1 cellular context compared by ENCODE assay signal in the genomic region with DNA sequence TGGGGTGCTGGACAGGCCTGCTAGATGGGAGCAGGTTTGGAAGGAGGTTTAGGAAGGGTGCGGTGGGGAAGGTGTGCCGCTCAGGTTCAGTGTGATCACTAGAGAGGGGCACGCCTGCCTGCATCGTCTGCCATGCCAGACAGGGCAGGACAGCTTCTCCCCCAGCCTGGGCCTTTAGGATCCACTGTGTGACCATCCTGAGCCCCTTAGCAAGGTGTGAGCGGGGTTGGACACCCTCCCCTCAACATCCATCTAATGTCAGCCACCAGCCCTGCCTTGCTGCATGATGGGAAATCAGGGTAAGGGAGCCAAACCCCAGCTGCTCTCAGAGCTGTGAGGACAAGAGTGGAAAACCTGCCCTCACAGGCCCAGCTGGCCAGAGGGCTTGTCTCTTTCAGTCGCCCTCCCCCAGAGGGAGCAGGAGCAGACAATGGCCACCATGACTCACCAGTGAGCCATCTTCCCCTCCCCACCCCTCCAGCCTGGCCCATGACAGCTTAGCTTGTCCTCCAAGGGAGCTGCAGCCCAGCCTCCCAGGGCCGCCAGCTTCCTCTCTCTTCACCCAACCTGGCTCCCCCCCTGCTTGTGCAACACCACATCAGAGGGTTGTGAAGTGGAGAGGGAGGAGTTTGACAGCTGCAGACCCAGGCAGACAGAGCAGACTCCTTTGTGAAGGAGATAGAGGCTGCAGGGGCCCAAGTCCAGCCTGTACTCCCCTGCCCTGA.
A peak's percentile ranks its signal among the peaks of the same experiment; 100 is the strongest.
TF ChIP-seq lines count a peak whose summit lies in the region.

No MANE protein-coding gene starts in this region.

TF ChIP-seq in HEK293, 187 proteins besides CTCF, POLR2A, EP300 and RAD21 (continued from another document and continues in another):
- TF ChIP-seq, protein P1, sequence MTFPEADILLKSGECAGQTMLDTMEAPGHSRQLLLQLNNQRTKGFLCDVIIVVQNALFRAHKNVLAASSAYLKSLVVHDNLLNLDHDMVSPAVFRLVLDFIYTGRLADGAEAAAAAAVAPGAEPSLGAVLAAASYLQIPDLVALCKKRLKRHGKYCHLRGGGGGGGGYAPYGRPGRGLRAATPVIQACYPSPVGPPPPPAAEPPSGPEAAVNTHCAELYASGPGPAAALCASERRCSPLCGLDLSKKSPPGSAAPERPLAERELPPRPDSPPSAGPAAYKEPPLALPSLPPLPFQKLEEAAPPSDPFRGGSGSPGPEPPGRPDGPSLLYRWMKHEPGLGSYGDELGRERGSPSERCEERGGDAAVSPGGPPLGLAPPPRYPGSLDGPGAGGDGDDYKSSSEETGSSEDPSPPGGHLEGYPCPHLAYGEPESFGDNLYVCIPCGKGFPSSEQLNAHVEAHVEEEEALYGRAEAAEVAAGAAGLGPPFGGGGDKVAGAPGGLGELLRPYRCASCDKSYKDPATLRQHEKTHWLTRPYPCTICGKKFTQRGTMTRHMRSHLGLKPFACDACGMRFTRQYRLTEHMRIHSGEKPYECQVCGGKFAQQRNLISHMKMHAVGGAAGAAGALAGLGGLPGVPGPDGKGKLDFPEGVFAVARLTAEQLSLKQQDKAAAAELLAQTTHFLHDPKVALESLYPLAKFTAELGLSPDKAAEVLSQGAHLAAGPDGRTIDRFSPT (tag by site-specific recombination; IDR thresholded peaks at IDR 0.05) = 0 out of 2 replicates have a peak, but pooled peaks have one; percentile 6
- no peak for TF ChIP-seq ZNF529 (tag by site-specific recombination; IDR thresholded peaks at IDR 0.05; ENCODE audit: insufficient replicate concordance)
- no peak for TF ChIP-seq ZNF677 (tag by site-specific recombination; IDR thresholded peaks at IDR 0.05)
- TF ChIP-seq, protein P2, sequence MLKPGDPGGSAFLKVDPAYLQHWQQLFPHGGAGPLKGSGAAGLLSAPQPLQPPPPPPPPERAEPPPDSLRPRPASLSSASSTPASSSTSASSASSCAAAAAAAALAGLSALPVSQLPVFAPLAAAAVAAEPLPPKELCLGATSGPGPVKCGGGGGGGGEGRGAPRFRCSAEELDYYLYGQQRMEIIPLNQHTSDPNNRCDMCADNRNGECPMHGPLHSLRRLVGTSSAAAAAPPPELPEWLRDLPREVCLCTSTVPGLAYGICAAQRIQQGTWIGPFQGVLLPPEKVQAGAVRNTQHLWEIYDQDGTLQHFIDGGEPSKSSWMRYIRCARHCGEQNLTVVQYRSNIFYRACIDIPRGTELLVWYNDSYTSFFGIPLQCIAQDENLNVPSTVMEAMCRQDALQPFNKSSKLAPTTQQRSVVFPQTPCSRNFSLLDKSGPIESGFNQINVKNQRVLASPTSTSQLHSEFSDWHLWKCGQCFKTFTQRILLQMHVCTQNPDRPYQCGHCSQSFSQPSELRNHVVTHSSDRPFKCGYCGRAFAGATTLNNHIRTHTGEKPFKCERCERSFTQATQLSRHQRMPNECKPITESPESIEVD (tag by site-specific recombination; IDR thresholded peaks at IDR 0.05) = no peak
- no peak for TF ChIP-seq ZNF423 (tag by site-specific recombination; IDR thresholded peaks at IDR 0.05)
- TF ChIP-seq ZNF600 (tag by site-specific recombination; IDR thresholded peaks at IDR 0.05) = peak; percentile 81
- TF ChIP-seq ZNF221 (tag by site-specific recombination; IDR thresholded peaks at IDR 0.05; ENCODE audit: borderline replicate concordance) = no peak
- no peak for TF ChIP-seq IKZF3 (tag by site-specific recombination; IDR thresholded peaks at IDR 0.05)
- TF ChIP-seq, protein P3, sequence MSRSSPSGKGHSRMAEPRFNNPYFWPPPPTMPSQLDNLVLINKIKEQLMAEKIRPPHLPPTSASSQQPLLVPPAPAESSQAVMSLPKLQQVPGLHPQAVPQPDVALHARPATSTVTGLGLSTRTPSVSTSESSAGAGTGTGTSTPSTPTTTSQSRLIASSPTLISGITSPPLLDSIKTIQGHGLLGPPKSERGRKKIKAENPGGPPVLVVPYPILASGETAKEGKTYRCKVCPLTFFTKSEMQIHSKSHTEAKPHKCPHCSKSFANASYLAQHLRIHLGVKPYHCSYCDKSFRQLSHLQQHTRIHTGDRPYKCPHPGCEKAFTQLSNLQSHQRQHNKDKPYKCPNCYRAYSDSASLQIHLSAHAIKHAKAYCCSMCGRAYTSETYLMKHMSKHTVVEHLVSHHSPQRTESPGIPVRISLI (tag by site-specific recombination; IDR thresholded peaks at IDR 0.05) = no peak
- no peak for TF ChIP-seq ZNF626 (tag by site-specific recombination; IDR thresholded peaks at IDR 0.05)
- TF ChIP-seq ZNF248 (tag by site-specific recombination; IDR thresholded peaks at IDR 0.05) = no peak
- TF ChIP-seq, protein P4, sequence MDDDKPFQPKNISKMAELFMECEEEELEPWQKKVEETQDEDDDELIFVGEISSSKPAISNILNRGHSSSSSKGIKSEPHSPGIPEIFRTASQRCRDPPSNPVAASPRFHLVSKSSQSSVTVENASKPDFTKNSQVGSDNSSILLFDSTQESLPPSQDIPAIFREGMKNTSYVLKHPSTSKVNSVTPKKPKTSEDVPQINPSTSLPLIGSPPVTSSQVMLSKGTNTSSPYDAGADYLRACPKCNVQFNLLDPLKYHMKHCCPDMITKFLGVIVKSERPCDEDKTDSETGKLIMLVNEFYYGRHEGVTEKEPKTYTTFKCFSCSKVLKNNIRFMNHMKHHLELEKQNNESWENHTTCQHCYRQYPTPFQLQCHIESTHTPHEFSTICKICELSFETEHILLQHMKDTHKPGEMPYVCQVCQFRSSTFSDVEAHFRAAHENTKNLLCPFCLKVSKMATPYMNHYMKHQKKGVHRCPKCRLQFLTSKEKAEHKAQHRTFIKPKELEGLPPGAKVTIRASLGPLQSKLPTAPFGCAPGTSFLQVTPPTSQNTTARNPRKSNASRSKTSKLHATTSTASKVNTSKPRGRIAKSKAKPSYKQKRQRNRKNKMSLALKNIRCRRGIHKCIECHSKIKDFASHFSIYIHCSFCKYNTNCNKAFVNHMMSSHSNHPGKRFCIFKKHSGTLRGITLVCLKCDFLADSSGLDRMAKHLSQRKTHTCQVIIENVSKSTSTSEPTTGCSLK (tag by site-specific recombination; IDR thresholded peaks at IDR 0.05) = no peak
- 0 out of 2 replicates have a peak, but pooled peaks have one; percentile 20 for TF ChIP-seq KLF8 (tag by site-specific recombination; IDR thresholded peaks at IDR 0.05)
- TF ChIP-seq EGR2 (tag by site-specific recombination; IDR thresholded peaks at IDR 0.05; ENCODE audit: low read depth) = no peak
- no peak for TF ChIP-seq MYNN (tag by site-specific recombination; IDR thresholded peaks at IDR 0.05; ENCODE audit: borderline replicate concordance)
- TF ChIP-seq REPIN1 (tag by site-specific recombination; IDR thresholded peaks at IDR 0.05; ENCODE audit: low read depth) = no peak
- no peak for TF ChIP-seq ZNF175 (tag by site-specific recombination; IDR thresholded peaks at IDR 0.05)
- TF ChIP-seq ZNF544 (tag by site-specific recombination; IDR thresholded peaks at IDR 0.05) = no peak
- TF ChIP-seq ZBTB20 (tag by site-specific recombination; IDR thresholded peaks at IDR 0.05) = no peak; the same call in 1 of the 2 replicates
- TF ChIP-seq GLIS1 (tag by site-specific recombination; IDR thresholded peaks at IDR 0.05) = peak; percentile 97
- TF ChIP-seq, protein P5, sequence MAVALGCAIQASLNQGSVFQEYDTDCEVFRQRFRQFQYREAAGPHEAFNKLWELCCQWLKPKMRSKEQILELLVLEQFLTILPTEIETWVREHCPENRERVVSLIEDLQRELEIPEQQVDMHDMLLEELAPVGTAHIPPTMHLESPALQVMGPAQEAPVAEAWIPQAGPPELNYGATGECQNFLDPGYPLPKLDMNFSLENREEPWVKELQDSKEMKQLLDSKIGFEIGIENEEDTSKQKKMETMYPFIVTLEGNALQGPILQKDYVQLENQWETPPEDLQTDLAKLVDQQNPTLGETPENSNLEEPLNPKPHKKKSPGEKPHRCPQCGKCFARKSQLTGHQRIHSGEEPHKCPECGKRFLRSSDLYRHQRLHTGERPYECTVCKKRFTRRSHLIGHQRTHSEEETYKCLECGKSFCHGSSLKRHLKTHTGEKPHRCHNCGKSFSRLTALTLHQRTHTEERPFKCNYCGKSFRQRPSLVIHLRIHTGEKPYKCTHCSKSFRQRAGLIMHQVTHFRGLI (tag by site-specific recombination; IDR thresholded peaks at IDR 0.05) = no peak
- 0 out of 2 replicates have a peak, but pooled peaks have one; percentile 31 for TF ChIP-seq ZNF184 (tag by site-specific recombination; IDR thresholded peaks at IDR 0.05)
- no peak; the same call in 1 of the 2 replicates for TF ChIP-seq ZNF394 (tag by site-specific recombination; IDR thresholded peaks at IDR 0.05; ENCODE audit: borderline replicate concordance)
- TF ChIP-seq ZIC2 (tag by site-specific recombination; IDR thresholded peaks at IDR 0.05) = peak; percentile 46
- TF ChIP-seq, protein P6, sequence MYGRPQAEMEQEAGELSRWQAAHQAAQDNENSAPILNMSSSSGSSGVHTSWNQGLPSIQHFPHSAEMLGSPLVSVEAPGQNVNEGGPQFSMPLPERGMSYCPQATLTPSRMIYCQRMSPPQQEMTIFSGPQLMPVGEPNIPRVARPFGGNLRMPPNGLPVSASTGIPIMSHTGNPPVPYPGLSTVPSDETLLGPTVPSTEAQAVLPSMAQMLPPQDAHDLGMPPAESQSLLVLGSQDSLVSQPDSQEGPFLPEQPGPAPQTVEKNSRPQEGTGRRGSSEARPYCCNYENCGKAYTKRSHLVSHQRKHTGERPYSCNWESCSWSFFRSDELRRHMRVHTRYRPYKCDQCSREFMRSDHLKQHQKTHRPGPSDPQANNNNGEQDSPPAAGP (tag by site-specific recombination; IDR thresholded peaks at IDR 0.05) = peak; percentile 82; the same call in 1 of the 2 replicates
- TF ChIP-seq, protein P7, sequence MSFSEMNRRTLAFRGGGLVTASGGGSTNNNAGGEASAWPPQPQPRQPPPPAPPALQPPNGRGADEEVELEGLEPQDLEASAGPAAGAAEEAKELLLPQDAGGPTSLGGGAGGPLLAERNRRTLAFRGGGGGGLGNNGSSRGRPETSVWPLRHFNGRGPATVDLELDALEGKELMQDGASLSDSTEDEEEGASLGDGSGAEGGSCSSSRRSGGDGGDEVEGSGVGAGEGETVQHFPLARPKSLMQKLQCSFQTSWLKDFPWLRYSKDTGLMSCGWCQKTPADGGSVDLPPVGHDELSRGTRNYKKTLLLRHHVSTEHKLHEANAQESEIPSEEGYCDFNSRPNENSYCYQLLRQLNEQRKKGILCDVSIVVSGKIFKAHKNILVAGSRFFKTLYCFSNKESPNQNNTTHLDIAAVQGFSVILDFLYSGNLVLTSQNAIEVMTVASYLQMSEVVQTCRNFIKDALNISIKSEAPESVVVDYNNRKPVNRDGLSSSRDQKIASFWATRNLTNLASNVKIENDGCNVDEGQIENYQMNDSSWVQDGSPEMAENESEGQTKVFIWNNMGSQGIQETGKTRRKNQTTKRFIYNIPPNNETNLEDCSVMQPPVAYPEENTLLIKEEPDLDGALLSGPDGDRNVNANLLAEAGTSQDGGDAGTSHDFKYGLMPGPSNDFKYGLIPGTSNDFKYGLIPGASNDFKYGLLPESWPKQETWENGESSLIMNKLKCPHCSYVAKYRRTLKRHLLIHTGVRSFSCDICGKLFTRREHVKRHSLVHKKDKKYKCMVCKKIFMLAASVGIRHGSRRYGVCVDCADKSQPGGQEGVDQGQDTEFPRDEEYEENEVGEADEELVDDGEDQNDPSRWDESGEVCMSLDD (tag by site-specific recombination; IDR thresholded peaks at IDR 0.05) = no peak
- no peak for TF ChIP-seq ZNF169 (tag by site-specific recombination; IDR thresholded peaks at IDR 0.05)
- TF ChIP-seq ZNF23 (tag by site-specific recombination; IDR thresholded peaks at IDR 0.05; ENCODE audit: borderline replicate concordance) = no peak
- no peak for TF ChIP-seq ZNF223 (tag by site-specific recombination; IDR thresholded peaks at IDR 0.05)
- no peak for TF ChIP-seq ZNF146 (tag by site-specific recombination; IDR thresholded peaks at IDR 0.05)
- TF ChIP-seq ZNF121 (tag by site-specific recombination; IDR thresholded peaks at IDR 0.05) = no peak
- TF ChIP-seq KLF7 (tag by site-specific recombination; IDR thresholded peaks at IDR 0.05; ENCODE audit: borderline replicate concordance) = no peak
- no peak; the same call in 1 of the 2 replicates for TF ChIP-seq ZNF660 (tag by site-specific recombination; IDR thresholded peaks at IDR 0.05)
- no peak for TF ChIP-seq ZNF112 (tag by site-specific recombination; IDR thresholded peaks at IDR 0.05)
- TF ChIP-seq ZSCAN30 (tag by site-specific recombination; IDR thresholded peaks at IDR 0.05) = no peak
- TF ChIP-seq, protein P8, sequence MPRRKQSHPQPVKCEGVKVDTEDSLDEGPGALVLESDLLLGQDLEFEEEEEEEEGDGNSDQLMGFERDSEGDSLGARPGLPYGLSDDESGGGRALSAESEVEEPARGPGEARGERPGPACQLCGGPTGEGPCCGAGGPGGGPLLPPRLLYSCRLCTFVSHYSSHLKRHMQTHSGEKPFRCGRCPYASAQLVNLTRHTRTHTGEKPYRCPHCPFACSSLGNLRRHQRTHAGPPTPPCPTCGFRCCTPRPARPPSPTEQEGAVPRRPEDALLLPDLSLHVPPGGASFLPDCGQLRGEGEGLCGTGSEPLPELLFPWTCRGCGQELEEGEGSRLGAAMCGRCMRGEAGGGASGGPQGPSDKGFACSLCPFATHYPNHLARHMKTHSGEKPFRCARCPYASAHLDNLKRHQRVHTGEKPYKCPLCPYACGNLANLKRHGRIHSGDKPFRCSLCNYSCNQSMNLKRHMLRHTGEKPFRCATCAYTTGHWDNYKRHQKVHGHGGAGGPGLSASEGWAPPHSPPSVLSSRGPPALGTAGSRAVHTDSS (tag by site-specific recombination; IDR thresholded peaks at IDR 0.05) = no peak
- no peak for TF ChIP-seq ZNF585B (tag by site-specific recombination; IDR thresholded peaks at IDR 0.05)
- no peak for TF ChIP-seq ZNF670 (tag by site-specific recombination; IDR thresholded peaks at IDR 0.05; ENCODE audit: low read depth)
- TF ChIP-seq, protein P9, sequence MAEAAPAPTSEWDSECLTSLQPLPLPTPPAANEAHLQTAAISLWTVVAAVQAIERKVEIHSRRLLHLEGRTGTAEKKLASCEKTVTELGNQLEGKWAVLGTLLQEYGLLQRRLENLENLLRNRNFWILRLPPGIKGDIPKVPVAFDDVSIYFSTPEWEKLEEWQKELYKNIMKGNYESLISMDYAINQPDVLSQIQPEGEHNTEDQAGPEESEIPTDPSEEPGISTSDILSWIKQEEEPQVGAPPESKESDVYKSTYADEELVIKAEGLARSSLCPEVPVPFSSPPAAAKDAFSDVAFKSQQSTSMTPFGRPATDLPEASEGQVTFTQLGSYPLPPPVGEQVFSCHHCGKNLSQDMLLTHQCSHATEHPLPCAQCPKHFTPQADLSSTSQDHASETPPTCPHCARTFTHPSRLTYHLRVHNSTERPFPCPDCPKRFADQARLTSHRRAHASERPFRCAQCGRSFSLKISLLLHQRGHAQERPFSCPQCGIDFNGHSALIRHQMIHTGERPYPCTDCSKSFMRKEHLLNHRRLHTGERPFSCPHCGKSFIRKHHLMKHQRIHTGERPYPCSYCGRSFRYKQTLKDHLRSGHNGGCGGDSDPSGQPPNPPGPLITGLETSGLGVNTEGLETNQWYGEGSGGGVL (tag by site-specific recombination; IDR thresholded peaks at IDR 0.05) = peak; percentile 95
- no peak for TF ChIP-seq ZNF623 (tag by site-specific recombination; IDR thresholded peaks at IDR 0.05)
- TF ChIP-seq ZBTB48 (tag by site-specific recombination; IDR thresholded peaks at IDR 0.05) = peak; percentile 77
- no peak for TF ChIP-seq ZNF133 (tag by site-specific recombination; IDR thresholded peaks at IDR 0.05)
- no peak for TF ChIP-seq ZNF501 (tag by site-specific recombination; IDR thresholded peaks at IDR 0.05)
